ENCODE assay signal across 12 cellular contexts in genomic region chr2:172986040-172986439, GRCh38.
DNase-seq lines count a peak whose midpoint lies in the region; ATAC-seq, FAIRE-seq and TF ChIP-seq lines count a peak whose summit lies in the region.
"Had no signal": no experiment of that assay in that cellular context is flagged by ENCODE, and none has a peak within 500 bp of the region (broad histone marks: within the 10 kb centered on the region; RNA-seq: fewer than 3 reads in every experiment).

No MANE protein-coding gene starts in this region.

- TF ChIP-seq CTCF in GM12865 (IDR thresholded peaks at IDR 0.05; ENCODE audit: insufficient read depth, low read depth, low read length, missing control alignments) (no peak), MM.1S (IDR thresholded peaks at IDR 0.05; ENCODE audit: low read length) (no peak), bronchial epithelial cell (IDR thresholded peaks at IDR 0.05; ENCODE audit: insufficient read depth, low read length, severe bottlenecking) (no peak), omental fat pad (IDR thresholded peaks at IDR 0.05) (no peak)

- no peaks in the 10 kb centered on the region for H3K9me3 ChIP-seq in MM.1S (replicated peaks; ENCODE audit: insufficient read depth, low read length)

- no peaks in the 10 kb centered on the region for H3K9me2 ChIP-seq in MM.1S (replicated peaks; ENCODE audit: insufficient read depth, low read length)

- H3K4me3 ChIP-seq in GM12865 (ENCODE audit: low read depth, low read length): no peak overlapping the region
- peak overlapping the region; percentile 51 for H3K4me3 ChIP-seq in MM.1S (ENCODE audit: low read length)
- H3K4me3 ChIP-seq in bronchial epithelial cell (ENCODE audit: low read depth, low read length): no peak overlapping the region

- peak overlapping the region; percentile 81 for H3K4me2 ChIP-seq in MM.1S (ENCODE audit: low read depth, low read length)

- H3K36me3 ChIP-seq in MM.1S (replicated peaks; ENCODE audit: insufficient read depth, low read length) (no peaks in the 10 kb centered on the region), bronchial epithelial cell (ENCODE audit: control insufficient read depth, insufficient read depth, low read length) (no peaks in the 10 kb centered on the region)

- H4K20me1 ChIP-seq in MM.1S (ENCODE audit: insufficient read depth, low read length): no peaks in the 10 kb centered on the region

- DNase-seq in GM12865 (ENCODE audit: low read depth) (peak; percentile 13), MM.1S (no peak), bronchial epithelial cell (ENCODE audit: low read depth) (peak; percentile 57), omental fat pad (ENCODE audit: low spot score) (no peak), mucosa of gallbladder (ENCODE audit: low spot score) (no peak), NCI-H2029 (lab: John Stamatoyannopoulos, UW) (no peak)
- DNase-seq: activated gamma-delta T cell treated with Interleukin-2 at 50 U/mL for 16 hours; CD4-positive, alpha-beta T cell; left colon; NCI-H524 treated with DMSO at 0.1 percent for 48 hours; stimulated activated naive CD4-positive, alpha-beta T cell had no signal

- H3K79me2 ChIP-seq in MM.1S (ENCODE audit: low read length): no peaks in the 10 kb centered on the region

- peak overlapping the region; percentile 61 for H2AFZ ChIP-seq in MM.1S (ENCODE audit: low read length)

- H3K4me1 ChIP-seq in MM.1S (ENCODE audit: low read length): peaks cover 8% of the 10 kb centered on the region

- no peak for FAIRE-seq in bronchial epithelial cell (lab: Jason Lieb, UNC)

- peak overlapping the region; percentile 52; the same call in 1 of the 2 replicates for H3K27ac ChIP-seq in MM.1S (ENCODE audit: low read length)

- ATAC-seq in omental fat pad (ENCODE audit: low FRiP score) (peak; percentile 42), GM21360 (IDR thresholded peaks at IDR 0.05; ENCODE audit: unreplicated experiment) (no peak)
- ATAC-seq: left colon had no signal

- peak overlapping the region; percentile 31; the same call in 1 of the 2 replicates for H3K9ac ChIP-seq in MM.1S (ENCODE audit: low read length)

- H3F3A ChIP-seq in MM.1S (ENCODE audit: insufficient read depth, low read length): peaks cover 13% of the 10 kb centered on the region; the same call in 1 of the 2 replicates

- H3K27me3 ChIP-seq in MM.1S (replicated peaks; ENCODE audit: insufficient read depth, low read length): no peaks in the 10 kb centered on the region
- no peaks in the 10 kb centered on the region for H3K27me3 ChIP-seq in bronchial epithelial cell (ENCODE audit: control insufficient read depth, insufficient read depth, low read length)

Comparison
In these comparisons a context has a peak if more than half of its experiments do, and no peak if none do; other contexts are left out.
1. DNase-seq: peak in GM12865 (single experiment) and bronchial epithelial cell (single experiment); none in MM.1S (single experiment), omental fat pad (single experiment), mucosa of gallbladder (single experiment) and NCI-H2029 (single experiment).